ENCODE assay signal across 25 cellular contexts in genomic region chr17:49587366-49588073, GRCh38.
"Had no signal": no experiment of that assay in that cellular context is flagged by ENCODE, and none has a peak within 500 bp of the region (broad histone marks: within the 10 kb centered on the region; RNA-seq: fewer than 3 reads in every experiment).

No MANE protein-coding gene starts in this region.

- H3K27me3 ChIP-seq: MG63, SJCRH30 had no signal

- DNase-seq: activated CD4-positive, alpha-beta T cell treated with anti-CD3 and anti-CD28 coated beads for 4 hours; activated CD8-positive, alpha-beta memory T cell treated with anti-CD3 and anti-CD28 coated beads, Interleukin-2, amount 50 U/mL, for 4 hours; activated CD8-positive, alpha-beta T cell treated with anti-CD3 and anti-CD28 coated beads for 36 hours; activated naive CD4-positive, alpha-beta T cell; activated T-cell treated with anti-CD3 and anti-CD28 coated beads, Interleukin-2, amount 50 U/mL, for 72 hours; amniotic stem cell; MV-4-11; NCI-H1092 treated with DMSO at 0.1 percent for 48 hours; NCI-H1417 treated with DMSO at 0.1 percent for 48 hours; NCI-H1694 treated with DMSO at 0.1 percent for 48 hours; NCI-H2029 treated with DMSO at 0.1 percent for 48 hours; NCI-H510A treated with DMSO at 0.1 percent for 48 hours; NCI-H69; NK-92 treated with Interleukin-12 subunit alpha and Interleukin-12 subunit beta, amount 100 ng/mL, for 24 hours; OCI-M1; Right ventricle myocardium superior; RPMI8226; SJCRH30; SK-N-SH had no signal

- H3K9me3 ChIP-seq: MG63, SJCRH30, SK-N-SH had no signal

- H3K4me1 ChIP-seq: SJCRH30 had no signal

- H3K27ac ChIP-seq: SJCRH30 had no signal

- H3K4me3 ChIP-seq: MG63, SJCRH30 had no signal

- ATAC-seq: activated CD4-positive, CD25-positive, alpha-beta regulatory T cell treated with anti-CD3 and anti-CD28 coated beads, Interleukin-2, amount 50 U/mL, for 24 hours; activated CD8-positive, alpha-beta T cell treated with anti-CD3 and anti-CD28 coated beads for 36 hours; activated T-cell treated with anti-CD3 and anti-CD28 coated beads, Interleukin-2, amount 50 U/mL, for 72 hours had no signal

- H3K4me1 Mint-ChIP-seq: activated naive CD4-positive, alpha-beta T cell treated with anti-CD3 and anti-CD28 coated beads, Interleukin-2, amount 50 U/mL, for 24 hours had no signal

- H3K4me3 Mint-ChIP-seq: activated CD8-positive, alpha-beta T cell treated with anti-CD3 and anti-CD28 coated beads for 36 hours; activated naive CD4-positive, alpha-beta T cell treated with anti-CD3 and anti-CD28 coated beads, Interleukin-2, amount 50 U/mL, for 24 hours; activated T-cell treated with anti-CD3 and anti-CD28 coated beads, Interleukin-2, amount 50 U/mL, for 72 hours; brain; T-helper 1 cell treated with Interleukin-12 subunit alpha and Interleukin-12 subunit beta and Interleukin-4 antibody, amounts not matched to agents 30 μg/mL and 1 μg/mL, for 36 hours had no signal

- H3K27me3 Mint-ChIP-seq: activated CD8-positive, alpha-beta T cell treated with anti-CD3 and anti-CD28 coated beads for 36 hours; activated naive CD4-positive, alpha-beta T cell treated with anti-CD3 and anti-CD28 coated beads, Interleukin-2, amount 50 U/mL, for 24 hours had no signal

- H3K36me3 ChIP-seq: SJCRH30 had no signal

- H3K9ac ChIP-seq: SK-N-SH had no signal

- H3K9me3 Mint-ChIP-seq: activated CD8-positive, alpha-beta T cell treated with anti-CD3 and anti-CD28 coated beads for 36 hours; activated naive CD4-positive, alpha-beta T cell treated with anti-CD3 and anti-CD28 coated beads, Interleukin-2, amount 50 U/mL, for 24 hours; activated T-cell treated with anti-CD3 and anti-CD28 coated beads, Interleukin-2, amount 50 U/mL, for 72 hours; activated T-helper 2 cell treated with anti-CD3 and anti-CD28 coated beads, Interferon-gamma antibody, Interleukin-2, Interleukin-4, amounts not matched to agents 10 μg/mL and 5 μg/mL and 100 μg/mL, durations not matched to agents 14 hours and 24 hours and 36 hours; brain; T-helper 1 cell treated with Interleukin-12 subunit alpha and Interleukin-12 subunit beta and Interleukin-4 antibody, amounts not matched to agents 30 μg/mL and 1 μg/mL, for 36 hours had no signal

- H3K27ac Mint-ChIP-seq: activated CD8-positive, alpha-beta T cell treated with anti-CD3 and anti-CD28 coated beads for 36 hours; activated T-cell treated with anti-CD3 and anti-CD28 coated beads, Interleukin-2, amount 50 U/mL, for 72 hours; activated T-helper 2 cell treated with anti-CD3 and anti-CD28 coated beads, Interferon-gamma antibody, Interleukin-2, Interleukin-4, amounts not matched to agents 10 μg/mL and 5 μg/mL and 100 μg/mL, durations not matched to agents 14 hours and 24 hours and 36 hours; T-helper 1 cell treated with Interleukin-12 subunit alpha and Interleukin-12 subunit beta and Interleukin-4 antibody, amounts not matched to agents 30 μg/mL and 1 μg/mL, for 36 hours had no signal
